12 cellular contexts compared by ENCODE assay signal in genomic region chr12:96402061-96402460, GRCh38. TPM values are rescaled to one million over a fixed set of nuclear protein-coding genes. Genes with fewer than 3 reads are reported as not detected.
DNase-seq lines count a peak whose midpoint lies in the region; ATAC-seq and TF ChIP-seq lines count a peak whose summit lies in the region.
"Had no signal": no experiment of that assay in that cellular context is flagged by ENCODE, and none has a peak within 500 bp of the region (broad histone marks: within the 10 kb centered on the region; RNA-seq: fewer than 3 reads in every experiment).

No MANE protein-coding gene starts in this region.

- no peak overlapping the region for H3K27ac ChIP-seq in Karpas-422 (ENCODE audit: low read length)

- H3K36me3 Mint-ChIP-seq in natural killer cell = no peaks in the 10 kb centered on the region
- no peaks in the 10 kb centered on the region for H3K36me3 Mint-ChIP-seq in chondrocyte (ENCODE audit: low read depth)

- H3K9me2 ChIP-seq in Karpas-422 (replicated peaks; ENCODE audit: insufficient read depth, low read length) = no peaks in the 10 kb centered on the region

- H3K79me2 ChIP-seq in Karpas-422 (ENCODE audit: low read length) = peaks cover 28% of the 10 kb centered on the region

- H3K9me3 ChIP-seq in Karpas-422 (ENCODE audit: low read length) (no peaks in the 10 kb centered on the region), adipocyte (ENCODE audit: control insufficient read depth, low read length) (no peaks in the 10 kb centered on the region)
- H3K9me3 ChIP-seq: tibial nerve had no signal

- in situ Hi-C loops in ACHN (cut with HindIII; ENCODE audit: low pct_ligation_motif_present, low pct_unique_long_range_greater_than_20kb, low sequenced_read_pairs) = no loop called here

- no peak for ATAC-seq in natural killer cell
- ATAC-seq: left ventricle myocardium superior, SK-N-SH treated with all-trans-retinoic acid at 6 μM for 48 hours had no signal

- H4K20me1 ChIP-seq in Karpas-422 (ENCODE audit: insufficient read depth, low read depth, low read length) = no peaks in the 10 kb centered on the region; the same call in 1 of the 2 replicates

- no peaks in the 10 kb centered on the region for H3K27me3 ChIP-seq in Karpas-422 (ENCODE audit: low read length)
- H3K27me3 ChIP-seq in adipocyte (replicated peaks; ENCODE audit: control insufficient read depth, insufficient read depth, low read length) = no peaks in the 10 kb centered on the region
- H3K27me3 ChIP-seq: tibial nerve had no signal

- H3K36me3 ChIP-seq in Karpas-422 (ENCODE audit: insufficient read depth, low read length) = no peaks in the 10 kb centered on the region
- no peaks in the 10 kb centered on the region for H3K36me3 ChIP-seq in adipocyte (ENCODE audit: control insufficient read depth, insufficient read depth, low read length, severe bottlenecking)
- H3K36me3 ChIP-seq: tibial nerve had no signal

- H3K4me1 Mint-ChIP-seq in natural killer cell (peaks cover 29 to 33% of the 10 kb centered on the region in 2 donors), chondrocyte (ENCODE audit: low read depth) (peaks cover 29% of the 10 kb centered on the region)

- H3K4me2 ChIP-seq in Karpas-422 (ENCODE audit: low read depth, low read length, poor library complexity, severe bottlenecking) = peak overlapping the region; percentile 90

- intact Hi-C loops in natural killer cell (cut with micrococcal nuclease) = loop anchor here (5.0 kb wide), 3 partner anchors 100 to 505 kb away; partner anchors contain the start of gene NEDD1

- H3K27ac Mint-ChIP-seq in natural killer cell = peak overlapping the region; percentile 93 to 99
- H3K27ac Mint-ChIP-seq in chondrocyte (ENCODE audit: unreplicated experiment) = no peak overlapping the region

- no peaks in the 10 kb centered on the region for H3K9me3 Mint-ChIP-seq in natural killer cell
- H3K9me3 Mint-ChIP-seq in chondrocyte (ENCODE audit: low read depth) = no peaks in the 10 kb centered on the region
- H3K9me3 Mint-ChIP-seq: activated naive CD4-positive, alpha-beta T cell treated with anti-CD3 and anti-CD28 coated beads for 36 hours had no signal

- DNase-seq in NCI-H1436 (lab: John Stamatoyannopoulos, UW) (peak; percentile 64), NCI-H1436 treated with DMSO at 0.1 percent for 48 hours (lab: John Stamatoyannopoulos, UW) (no peak), Karpas-422 (no peak), adipocyte (ENCODE audit: low read depth) (no peak), natural killer cell (no peak), SIG-M5 treated with dmso at 0.1 percent for 504 hours (lab: John Stamatoyannopoulos, UW; ENCODE audit: unreplicated experiment) (no peak), chondrocyte (ENCODE audit: low spot score) (no peak), ACHN (no peak)
- DNase-seq: activated naive CD4-positive, alpha-beta T cell treated with anti-CD3 and anti-CD28 coated beads for 36 hours; left ventricle myocardium superior had no signal

- peak overlapping the region; percentile 83; the same call in 1 of the 2 replicates for H3K4me3 ChIP-seq in Karpas-422 (ENCODE audit: low read length)
- H3K4me3 ChIP-seq in adipocyte (ENCODE audit: low read length) = peak overlapping the region; percentile 96

- H3K27me3 Mint-ChIP-seq in natural killer cell (ENCODE audit: low read depth in 2 of 2) (no peaks in the 10 kb centered on the region), chondrocyte (ENCODE audit: low read depth) (no peaks in the 10 kb centered on the region)

- no peak overlapping the region; the same call in 1 of the 2 replicates for H2AFZ ChIP-seq in Karpas-422 (ENCODE audit: low read length)

- TF ChIP-seq CTCF in natural killer cell (IDR thresholded peaks at IDR 0.05) = no peak
- no peak for TF ChIP-seq CTCF in chondrocyte (IDR thresholded peaks at IDR 0.05)

- H3K4me3 Mint-ChIP-seq in natural killer cell (peak overlapping the region; percentile 97), chondrocyte (ENCODE audit: unreplicated experiment) (no peak overlapping the region)

- H3K9ac ChIP-seq in Karpas-422 (ENCODE audit: low read length) (no peak overlapping the region), adipocyte (ENCODE audit: low read length) (peak overlapping the region; percentile 84)

- H3K4me1 ChIP-seq in Karpas-422 (ENCODE audit: low read length) (peaks cover 35% of the 10 kb centered on the region), adipocyte (ENCODE audit: control insufficient read depth, insufficient read depth, low read length) (peaks cover 19% of the 10 kb centered on the region)

RNA-seq across cellular contexts. Expression of gene CDK17, which starts 1.8 kb away (rescaled TPM):
- 35.6 and 71.2 TPM in 2 replicates for total RNA-seq in Karpas-422 (2014; rRNA removed; shearing (Covaris generic); ENCODE audit: low replicate concordance)
- total RNA-seq in natural killer cell (100 to 1,000 TPM; 199 to 234 (median 232) TPM), chondrocyte (26.8 to 28.5 TPM (median 26.9 TPM) in 3 replicates)
